ENCODE assay signal across 16 cellular contexts in genomic region chr14:61219673-61220072, GRCh38.
"Had no signal": no experiment of that assay in that cellular context is flagged by ENCODE, and none has a peak within 500 bp of the region (broad histone marks: within the 10 kb centered on the region; RNA-seq: fewer than 3 reads in every experiment).

No MANE protein-coding gene starts in this region.

- ATAC-seq: activated CD4-positive, CD25-positive, alpha-beta regulatory T cell treated with anti-CD3 and anti-CD28 coated beads, Interleukin-2, amount 50 U/mL, for 24 hours; activated CD8-positive, alpha-beta memory T cell treated with anti-CD3 and anti-CD28 coated beads, Interleukin-2, amount 10 ng/mL, durations not matched to agents 7 days and 5 days; left cardiac atrium; lower lobe of right lung; naive thymus-derived CD4-positive, alpha-beta T cell had no signal

- H3K4me3 Mint-ChIP-seq: activated CD8-positive, alpha-beta memory T cell treated with anti-CD3 and anti-CD28 coated beads, Interleukin-2, amount 10 ng/mL, durations not matched to agents 7 days and 5 days; naive thymus-derived CD4-positive, alpha-beta T cell had no signal

- H3K9me3 Mint-ChIP-seq: naive thymus-derived CD4-positive, alpha-beta T cell had no signal

- H3K27ac ChIP-seq: lower lobe of right lung, prostate gland, thoracic aorta had no signal

- H3K36me3 ChIP-seq: lower lobe of right lung, prostate gland, thoracic aorta had no signal

- H3K36me3 Mint-ChIP-seq: activated CD8-positive, alpha-beta memory T cell treated with anti-CD3 and anti-CD28 coated beads, Interleukin-2, amount 10 ng/mL, durations not matched to agents 7 days and 5 days; naive thymus-derived CD4-positive, alpha-beta T cell had no signal

- DNase-seq: activated CD4-positive, alpha-beta T cell treated with anti-CD3 and anti-CD28 coated beads, Interleukin-2, amount 50 U/mL, for 48 hours; activated CD8-positive, alpha-beta memory T cell treated with anti-CD3 and anti-CD28 coated beads, Interleukin-2, amount 10 ng/mL, durations not matched to agents 7 days and 5 days; activated naive CD4-positive, alpha-beta T cell; activated T-cell treated with anti-CD3 and anti-CD28 coated beads, Interleukin-2, amount 50 U/mL, for 48 hours; caudate nucleus; cortex of kidney; effector memory CD4-positive, alpha-beta T cell; glutamatergic neuron; left cardiac atrium; lower lobe of right lung; naive thymus-derived CD4-positive, alpha-beta T cell; stimulated activated CD4-positive, alpha-beta T cell treated with anti-CD3 and anti-CD28 coated beads, Interleukin-2, amount 100 ng/mL, for 24 hours; stimulated activated naive CD8-positive, alpha-beta T cell treated with anti-CD3 and anti-CD28 coated beads, Interleukin-15, Interleukin-2, amounts not matched to agents 100 U/mL and 50 U/mL, for 24 hours had no signal

- H3K4me1 ChIP-seq: lower lobe of right lung had no signal

- H3K4me1 Mint-ChIP-seq: activated CD8-positive, alpha-beta memory T cell treated with anti-CD3 and anti-CD28 coated beads, Interleukin-2, amount 10 ng/mL, durations not matched to agents 7 days and 5 days; naive thymus-derived CD4-positive, alpha-beta T cell had no signal

- H3K9me3 ChIP-seq: lower lobe of right lung, prostate gland, thoracic aorta had no signal

- H3K4me3 ChIP-seq: lower lobe of right lung, prostate gland, thoracic aorta had no signal

- H3K27ac Mint-ChIP-seq: activated CD8-positive, alpha-beta memory T cell treated with anti-CD3 and anti-CD28 coated beads, Interleukin-2, amount 10 ng/mL, durations not matched to agents 7 days and 5 days; naive thymus-derived CD4-positive, alpha-beta T cell had no signal
